Comparison of ENCODE assay signal across 21 cellular contexts in genomic region chr4:161208564-161208963, GRCh38.
"Had no signal": no experiment of that assay in that cellular context is flagged by ENCODE, and none has a peak within 500 bp of the region (broad histone marks: within the 10 kb centered on the region; RNA-seq: fewer than 3 reads in every experiment).

No MANE protein-coding gene starts in this region.

- H3K36me3 ChIP-seq: lower lobe of right lung, ovary, stomach, upper lobe of right lung had no signal

- H3K27ac ChIP-seq: dorsolateral prefrontal cortex, epithelial cell of prostate, foreskin keratinocyte, lower lobe of right lung, ovary, stomach, upper lobe of right lung had no signal

- H3K27me3 ChIP-seq: dorsolateral prefrontal cortex, foreskin keratinocyte, ovary, stomach, upper lobe of right lung had no signal

- H3K4me3 ChIP-seq: dorsolateral prefrontal cortex, lower lobe of right lung, ovary, stomach, upper lobe of right lung had no signal

- H3K4me1 ChIP-seq: foreskin keratinocyte, lower lobe of right lung, stomach, upper lobe of right lung had no signal

- DNase-seq: activated CD4-positive, alpha-beta T cell treated with anti-CD3 and anti-CD28 coated beads, Interleukin-2, amount 10 ng/mL, durations not matched to agents 24 days and 14 days; activated CD8-positive, alpha-beta T cell treated with anti-CD3 and anti-CD28 coated beads for 36 hours; activated naive CD4-positive, alpha-beta T cell treated with anti-CD3 and anti-CD28 coated beads for 36 hours; activated naive CD8-positive, alpha-beta T cell treated with anti-CD3 and anti-CD28 coated beads, Interleukin-2, amount 50 U/mL, for 24 hours; activated T-cell treated with anti-CD3 and anti-CD28 coated beads, Interleukin-2, amount 50 U/mL, for 4 hours; anterior cingulate cortex; central memory CD4-positive, alpha-beta T cell; dorsolateral prefrontal cortex; endodermal cell; foreskin keratinocyte; hippocampal formation; left cardiac atrium; lower lobe of right lung; natural killer cell; ovary; stimulated activated CD4-positive, alpha-beta T cell treated with anti-CD3 and anti-CD28 coated beads, Interleukin-4, amount 100 ng/mL, for 24 hours; stomach; upper lobe of right lung had no signal

- H3K9me3 ChIP-seq: lower lobe of right lung, ovary, upper lobe of right lung had no signal

- ATAC-seq: activated CD8-positive, alpha-beta T cell treated with anti-CD3 and anti-CD28 coated beads for 36 hours; activated naive CD8-positive, alpha-beta T cell treated with anti-CD3 and anti-CD28 coated beads, Interleukin-2, amount 50 U/mL, for 24 hours; activated T-cell treated with anti-CD3 and anti-CD28 coated beads, Interleukin-2, amount 50 U/mL, for 4 hours; foreskin keratinocyte; left cardiac atrium; lower lobe of right lung; natural killer cell; sciatic nerve; stimulated activated effector memory CD8-positive, alpha-beta T cell treated with anti-CD3 and anti-CD28 coated beads, Interleukin-12 subunit alpha, Interleukin-12 subunit beta, amount 100 ng/mL, for 72 hours; upper lobe of right lung had no signal
